Comparison of ENCODE assay signal across 24 cellular contexts in genomic region chr9:114666441-114666840, GRCh38. TPM values are rescaled to one million over a fixed set of nuclear protein-coding genes. Genes with fewer than 3 reads are reported as not detected.
DNase-seq lines count a peak whose midpoint lies in the region; ATAC-seq, FAIRE-seq and TF ChIP-seq lines count a peak whose summit lies in the region.
"Had no signal": no experiment of that assay in that cellular context is flagged by ENCODE, and none has a peak within 500 bp of the region (broad histone marks: within the 10 kb centered on the region; RNA-seq: fewer than 3 reads in every experiment).

No MANE protein-coding gene starts in this region.

- H3K36me3 ChIP-seq in CD8-positive, alpha-beta T cell (ENCODE audit: insufficient read depth, low read length) = no peaks in the 10 kb centered on the region
- no peaks in the 10 kb centered on the region for H3K36me3 ChIP-seq in trophoblast cell (ENCODE audit: control insufficient read depth in 1 of 2, insufficient read depth in 2 of 2, low read length in 2 of 2)
- H3K36me3 ChIP-seq: BE2C; BLaER1 treated with 17β-estradiol and CSF1 and Interleukin-3, amounts not matched to agents 10 nM and 100 nM; HAP-1 had no signal

- peak overlapping the region; percentile 1 for H3K27ac Mint-ChIP-seq in activated CD4-positive, alpha-beta T cell treated with anti-CD3 and anti-CD28 coated beads for 36 hours
- peak overlapping the region; percentile 18 for H3K27ac Mint-ChIP-seq in CD8-positive, alpha-beta T cell
- peak overlapping the region; percentile 43 for H3K27ac Mint-ChIP-seq in mesothelial cell of epicardium
- H3K27ac Mint-ChIP-seq: CD14-positive monocyte; CD4-positive, alpha-beta T cell; HFFc6 had no signal

- H3K4me1 Mint-ChIP-seq in activated CD4-positive, alpha-beta T cell treated with anti-CD3 and anti-CD28 coated beads for 36 hours = peaks cover 10% of the 10 kb centered on the region
- H3K4me1 Mint-ChIP-seq in CD8-positive, alpha-beta T cell (ENCODE audit: low read depth) = no peaks in the 10 kb centered on the region
- H3K4me1 Mint-ChIP-seq in mesothelial cell of epicardium = peaks cover 6% of the 10 kb centered on the region

- H4K8ac ChIP-seq in trophoblast cell (ENCODE audit: low read depth, low read length) = no peak overlapping the region

- intact Hi-C loops in activated CD4-positive, alpha-beta T cell treated with anti-CD3 and anti-CD28 coated beads for 36 hours (cut with DNase I, micrococcal nuclease) = no loop called here
- intact Hi-C loops in CD8-positive, alpha-beta T cell (cut with DNase I, micrococcal nuclease) = no loop called here

- no peak overlapping the region for H3K4ac ChIP-seq in trophoblast cell (ENCODE audit: low read depth, low read length)

- H3K4me3 ChIP-seq in CD8-positive, alpha-beta T cell (ENCODE audit: low read depth, low read length) = no peak overlapping the region
- H3K4me3 ChIP-seq in trophoblast cell (ENCODE audit: low read depth, low read length) = no peak overlapping the region
- H3K4me3 ChIP-seq: A549; BLaER1 treated with 17β-estradiol and CSF1 and Interleukin-3, amounts not matched to agents 10 nM and 100 nM; HAP-1 had no signal

- H2AFZ ChIP-seq in trophoblast cell (ENCODE audit: insufficient read depth, low read length, poor library complexity) = no peak overlapping the region

- no peak overlapping the region for H4K91ac ChIP-seq in trophoblast cell (ENCODE audit: low read depth, low read length)

- no peaks in the 10 kb centered on the region for H3K4me1 ChIP-seq in CD8-positive, alpha-beta T cell (ENCODE audit: insufficient read depth, low read length)
- H3K4me1 ChIP-seq in trophoblast cell (ENCODE audit: control insufficient read depth in 1 of 2, insufficient read depth in 2 of 2, low read length in 2 of 2) = no peaks in the 10 kb centered on the region
- H3K4me1 ChIP-seq: BE2C, HAP-1 had no signal

- no peak for DNase-seq in activated CD4-positive, alpha-beta T cell treated with anti-CD3 and anti-CD28 coated beads for 36 hours
- no peak for DNase-seq in activated CD4-positive, alpha-beta T cell treated with anti-CD3 and anti-CD28 coated beads for 1 hour
- no peak for DNase-seq in CD8-positive, alpha-beta T cell
- DNase-seq in mesothelial cell of epicardium (ENCODE audit: low spot score in 2 of 2, unreplicated experiment in 2 of 2) (no peak), trophoblast cell (peak; percentile 74 to 80), urothelium cell line (ENCODE audit: low spot score) (no peak)
- DNase-seq: 8988T; ACHN; AML-193; BE2C; CD4-positive, alpha-beta T cell; COR-L47; DMS153; DND-41; GOT3; HFFc6 had no signal

- H3K9me3 Mint-ChIP-seq in activated CD4-positive, alpha-beta T cell treated with anti-CD3 and anti-CD28 coated beads for 36 hours (ENCODE audit: low read depth) = no peaks in the 10 kb centered on the region
- no peaks in the 10 kb centered on the region for H3K9me3 Mint-ChIP-seq in CD8-positive, alpha-beta T cell
- no peaks in the 10 kb centered on the region for H3K9me3 Mint-ChIP-seq in mesothelial cell of epicardium
- H3K9me3 Mint-ChIP-seq: CD4-positive, alpha-beta T cell; HFFc6 had no signal

- no peak overlapping the region for H2BK12ac ChIP-seq in trophoblast cell (ENCODE audit: low read length)

- no peak overlapping the region for H3K4me2 ChIP-seq in trophoblast cell (ENCODE audit: low read length)
- H3K4me2 ChIP-seq: A549 had no signal

- peaks cover 5% of the 10 kb centered on the region for H3K27me3 Mint-ChIP-seq in activated CD4-positive, alpha-beta T cell treated with anti-CD3 and anti-CD28 coated beads for 36 hours
- H3K27me3 Mint-ChIP-seq in CD8-positive, alpha-beta T cell (ENCODE audit: low read depth) = peaks cover 2% of the 10 kb centered on the region
- H3K27me3 Mint-ChIP-seq in mesothelial cell of epicardium (ENCODE audit: low read depth) = peaks cover 2% of the 10 kb centered on the region

- no peaks in the 10 kb centered on the region for H3K79me2 ChIP-seq in trophoblast cell (ENCODE audit: control insufficient read depth, insufficient read depth, low read length, poor library complexity)

- no peak overlapping the region for H2BK120ac ChIP-seq in trophoblast cell (ENCODE audit: insufficient read depth, low read length, poor library complexity)

- H3K14ac ChIP-seq in trophoblast cell (ENCODE audit: low read length) = no peak overlapping the region

- H3K79me1 ChIP-seq in trophoblast cell (ENCODE audit: low read length) = no peaks in the 10 kb centered on the region

- no peak overlapping the region for H3K18ac ChIP-seq in trophoblast cell (ENCODE audit: low read length)

- H3K9me3 ChIP-seq in CD8-positive, alpha-beta T cell (ENCODE audit: low read length) = no peaks in the 10 kb centered on the region
- H3K9me3 ChIP-seq in trophoblast cell (ENCODE audit: insufficient read depth, low read depth, low read length) = no peaks in the 10 kb centered on the region
- H3K9me3 ChIP-seq: BE2C; BLaER1 treated with 17β-estradiol and CSF1 and Interleukin-3, amounts not matched to agents 10 nM and 100 nM; HAP-1 had no signal

- no peak overlapping the region for H3K9ac ChIP-seq in trophoblast cell (ENCODE audit: low read length)
- H3K9ac ChIP-seq: BLaER1 treated with 17β-estradiol and CSF1 and Interleukin-3, amounts not matched to agents 10 nM and 100 nM had no signal

- no peak overlapping the region for H3K23ac ChIP-seq in trophoblast cell (ENCODE audit: low read length)

- no peak overlapping the region for H2AK5ac ChIP-seq in trophoblast cell (ENCODE audit: low read length)

- CTCF ChIA-PET in activated CD4-positive, alpha-beta T cell treated with anti-CD3 and anti-CD28 coated beads for 36 hours (lab: Charles Lee) = interaction anchor here (1.2 to 5.7 kb wide), 5 partner anchors 12 to 261 kb away, joined by 3 to 33 read pairs (median 5); no protein-coding TSS in a partner anchor
- CTCF ChIA-PET in CD8-positive, alpha-beta T cell (lab: Charles Lee) = interaction anchor here (0.9 to 16.6 kb wide), 2 partner anchors 16 to 262 kb away, joined by 3 to 312 read pairs; partner anchors contain the start of gene TEX48

- H4K12ac ChIP-seq in trophoblast cell (ENCODE audit: low read depth, low read length) = no peak overlapping the region

- no CpG with 5 or more reads among the region's 5 CpGs for WGBS in trophoblast cell (ENCODE audit: extremely low coverage, insufficient coverage, insufficient read length)

- TF ChIP-seq CTCF in CD8-positive, alpha-beta T cell (IDR thresholded peaks at IDR 0.05) = no peak
- no peak for TF ChIP-seq CTCF in mesothelial cell of epicardium (IDR thresholded peaks at IDR 0.05; ENCODE audit: unreplicated experiment)

- H3K36me3 Mint-ChIP-seq in activated CD4-positive, alpha-beta T cell treated with anti-CD3 and anti-CD28 coated beads for 36 hours (ENCODE audit: low read depth) = no peaks in the 10 kb centered on the region
- H3K36me3 Mint-ChIP-seq in CD8-positive, alpha-beta T cell = no peaks in the 10 kb centered on the region
- H3K36me3 Mint-ChIP-seq in mesothelial cell of epicardium = no peaks in the 10 kb centered on the region
- H3K36me3 Mint-ChIP-seq: CD14-positive monocyte had no signal

- no peak overlapping the region for H3K4me3 Mint-ChIP-seq in activated CD4-positive, alpha-beta T cell treated with anti-CD3 and anti-CD28 coated beads for 36 hours
- H3K4me3 Mint-ChIP-seq in CD8-positive, alpha-beta T cell = no peak overlapping the region
- no peak overlapping the region for H3K4me3 Mint-ChIP-seq in mesothelial cell of epicardium
- H3K4me3 Mint-ChIP-seq: CD14-positive monocyte; CD4-positive, alpha-beta T cell; HFFc6 had no signal

- POLR2A ChIA-PET in activated CD4-positive, alpha-beta T cell treated with anti-CD3 and anti-CD28 coated beads for 36 hours (lab: Charles Lee) = interaction anchor here (0.5 kb wide), 1 partner anchor 10 kb away, joined by 3 read pairs; no protein-coding TSS in a partner anchor
- POLR2A ChIA-PET in CD8-positive, alpha-beta T cell (lab: Charles Lee) = interaction anchor here (0.6 to 0.9 kb wide), 2 partner anchors 179 to 380 kb away, joined by 3 to 4 read pairs; no protein-coding TSS in a partner anchor

- FAIRE-seq in urothelium cell line (lab: Jason Lieb, UNC) = no peak
- FAIRE-seq: A549, G401.6, GM12892, H54 had no signal

- no peaks in the 10 kb centered on the region for H3K27me3 ChIP-seq in CD8-positive, alpha-beta T cell (ENCODE audit: insufficient read depth, low read length)
- H3K27me3 ChIP-seq in trophoblast cell (ENCODE audit: insufficient read depth, low read length) = no peaks in the 10 kb centered on the region
- H3K27me3 ChIP-seq: BLaER1 treated with 17β-estradiol and CSF1 and Interleukin-3, amounts not matched to agents 10 nM and 100 nM had no signal

- no peak overlapping the region for H2BK5ac ChIP-seq in trophoblast cell (ENCODE audit: low read depth, low read length, poor library complexity)

- H3K27ac ChIP-seq in CD8-positive, alpha-beta T cell (ENCODE audit: low read depth, low read length) = no peak overlapping the region
- no peak overlapping the region for H3K27ac ChIP-seq in trophoblast cell (ENCODE audit: low read depth, low read length)
- H3K27ac ChIP-seq: BLaER1 treated with 17β-estradiol and CSF1 and Interleukin-3, amounts not matched to agents 10 nM and 100 nM had no signal

- ATAC-seq in activated CD4-positive, alpha-beta T cell treated with anti-CD3 and anti-CD28 coated beads for 36 hours = no peak
- ATAC-seq in CD8-positive, alpha-beta T cell = no peak
- ATAC-seq in HG03196 (IDR thresholded peaks at IDR 0.05; ENCODE audit: unreplicated experiment) = no peak
- ATAC-seq: A549 had no signal

RNA-seq across cellular contexts. Expression of gene TEX53, which starts 8.8 kb away (rescaled TPM):
- not detected for total RNA-seq in activated CD4-positive, alpha-beta T cell treated with anti-CD3 and anti-CD28 coated beads for 36 hours
- not detected for total RNA-seq in CD8-positive, alpha-beta T cell
- not detected in 3 replicates for total RNA-seq in mesothelial cell of epicardium
- polyA plus RNA-seq in trophoblast cell (2013) = not detected in 2 replicates
- total RNA-seq: CD4-positive, alpha-beta T cell; HFFc6 had no signal
- polyA plus RNA-seq: A549, CD14-positive monocyte had no signal

RNA-seq across cellular contexts. Expression of gene TEX48, which starts 15.6 kb away (rescaled TPM):
- under 1 TPM; 0.69 to 0.75 TPM for total RNA-seq in activated CD4-positive, alpha-beta T cell treated with anti-CD3 and anti-CD28 coated beads for 36 hours
- not detected for total RNA-seq in CD8-positive, alpha-beta T cell
- not detected in 3 replicates for total RNA-seq in mesothelial cell of epicardium
- polyA plus RNA-seq in trophoblast cell (2013) = not detected in 2 replicates
- total RNA-seq: CD4-positive, alpha-beta T cell; HFFc6 had no signal
- polyA plus RNA-seq: A549, CD14-positive monocyte had no signal

RNA-seq across cellular contexts. Expression of gene TMEM268, which starts 55.4 kb away (rescaled TPM):
- 10 to 100 TPM; 23.3 to 29.4 TPM for total RNA-seq in activated CD4-positive, alpha-beta T cell treated with anti-CD3 and anti-CD28 coated beads for 36 hours
- total RNA-seq in CD8-positive, alpha-beta T cell = 10 to 100 TPM; 12.5 to 13.7 TPM
- total RNA-seq in mesothelial cell of epicardium = 14.3 to 15.6 TPM (median 15.3 TPM) in 3 replicates
- 7.5 and 8.4 TPM in 2 replicates for polyA plus RNA-seq in trophoblast cell (2013)

Comparison
In these comparisons a context has a peak if more than half of its experiments do, and no peak if none do; other contexts are left out.
1. DNase-seq: peak in trophoblast cell (2 of 2); none in activated CD4-positive, alpha-beta T cell treated with anti-CD3 and anti-CD28 coated beads for 36 hours (single experiment), activated CD4-positive, alpha-beta T cell treated with anti-CD3 and anti-CD28 coated beads for 1 hour (single experiment), CD8-positive, alpha-beta T cell (0 of 7), mesothelial cell of epicardium (0 of 2) and urothelium cell line (single experiment).
2. Peak in every context shown above with its lines, with median percentiles within 50 percentile points of each other: H3K27ac Mint-ChIP-seq.